In genomic region chr22:18906410-18906745, GRCh38 we compare ENCODE assay signal across 13 cellular contexts. TPM values are rescaled to one million over a fixed set of nuclear protein-coding genes. Genes with fewer than 3 reads are reported as not detected.
A peak's percentile ranks its signal among the peaks of the same experiment; 100 is the strongest.
DNase-seq lines count a peak whose midpoint lies in the region; ATAC-seq and TF ChIP-seq lines count a peak whose summit lies in the region.
"Not testable (repeated sequence)": the region's sequence is repeated elsewhere in the genome, so short reads cannot be mapped to it uniquely, and the experiment has no call there.
"Had no signal": no experiment of that assay in that cellular context is flagged by ENCODE, and none has a peak within 500 bp of the region (broad histone marks: within the 10 kb centered on the region; RNA-seq: fewer than 3 reads in every experiment).

No MANE protein-coding gene starts in this region.

- H3K27ac Mint-ChIP-seq in activated CD8-positive, alpha-beta T cell treated with anti-CD3 and anti-CD28 coated beads, Interleukin-2, amount 10 ng/mL, durations not matched to agents 7 days and 5 days: not testable (repeated sequence)

- not testable (repeated sequence) for H3K27ac ChIP-seq in foreskin keratinocyte, right lobe of liver, upper lobe of right lung

- not testable (repeated sequence) for TF ChIP-seq POLR2A in right lobe of liver (IDR thresholded peaks at IDR 0.05)

- not testable (repeated sequence) for H3K9me3 ChIP-seq in right lobe of liver, upper lobe of right lung

- DNase-seq in activated CD8-positive, alpha-beta T cell treated with anti-CD3 and anti-CD28 coated beads, Interleukin-2, amount 10 ng/mL, durations not matched to agents 7 days and 5 days; foreskin keratinocyte; right lobe of liver; upper lobe of right lung: not testable (repeated sequence)

- ATAC-seq in GM18511 (IDR thresholded peaks at IDR 0.05; ENCODE audit: unreplicated experiment): peak; percentile 40
- peak; percentile 11 for ATAC-seq in GM21528 (IDR thresholded peaks at IDR 0.05; ENCODE audit: low FRiP score, unreplicated experiment)
- ATAC-seq in HG02970 (IDR thresholded peaks at IDR 0.05; ENCODE audit: low FRiP score, unreplicated experiment): peak; percentile 28
- ATAC-seq in HG03571 (IDR thresholded peaks at IDR 0.05; ENCODE audit: unreplicated experiment): peak; percentile 25
- ATAC-seq in activated CD8-positive, alpha-beta T cell treated with anti-CD3 and anti-CD28 coated beads, Interleukin-2, amount 10 ng/mL, durations not matched to agents 7 days and 5 days: peak; percentile 12
- ATAC-seq in foreskin keratinocyte: peak; percentile 23
- ATAC-seq in right lobe of liver: peak; percentile 27 to 55 (median 50)
- ATAC-seq in upper lobe of right lung: peak; percentile 57

- no CpG with 5 or more reads among the region's 36 CpGs for WGBS in right lobe of liver (ENCODE audit: insufficient coverage, low coverage, low lambda C conversion rate, missing lambda C conversion rate)

- not testable (repeated sequence) for H3K4me1 Mint-ChIP-seq in activated CD8-positive, alpha-beta T cell treated with anti-CD3 and anti-CD28 coated beads, Interleukin-2, amount 10 ng/mL, durations not matched to agents 7 days and 5 days (ENCODE audit: low read depth)

- POLR2A ChIA-PET in activated CD8-positive, alpha-beta T cell treated with anti-CD3 and anti-CD28 coated beads, Interleukin-2, amount 10 ng/mL, durations not matched to agents 7 days and 5 days (lab: Charles Lee): not testable (repeated sequence)

- not testable (repeated sequence) for H3K27me3 ChIP-seq in foreskin keratinocyte, right lobe of liver, upper lobe of right lung

- intact Hi-C loops in right lobe of liver (cut with DNase I); upper lobe of right lung (cut with DNase I): not testable (repeated sequence)

- not testable (repeated sequence) for H3K36me3 Mint-ChIP-seq in activated CD8-positive, alpha-beta T cell treated with anti-CD3 and anti-CD28 coated beads, Interleukin-2, amount 10 ng/mL, durations not matched to agents 7 days and 5 days (ENCODE audit: low read depth)

- TF ChIP-seq CTCF in foreskin keratinocyte (conservative IDR thresholded peaks at IDR 0.05); right lobe of liver (IDR thresholded peaks at IDR 0.05); upper lobe of right lung (IDR thresholded peaks at IDR 0.05): not testable (repeated sequence)

- H3K4me3 ChIP-seq in right lobe of liver, upper lobe of right lung: not testable (repeated sequence)

- CTCF ChIA-PET in activated CD8-positive, alpha-beta T cell treated with anti-CD3 and anti-CD28 coated beads, Interleukin-2, amount 10 ng/mL, durations not matched to agents 7 days and 5 days (lab: Charles Lee): interaction anchor here (1.4 kb wide), 1 partner anchor 30 kb away, joined by 5 read pairs; the partner anchor contains the start of gene PRODH

- not testable (repeated sequence) for H3K27me3 Mint-ChIP-seq in activated CD8-positive, alpha-beta T cell treated with anti-CD3 and anti-CD28 coated beads, Interleukin-2, amount 10 ng/mL, durations not matched to agents 7 days and 5 days (ENCODE audit: low read depth)

- not testable (repeated sequence) for H3K36me3 ChIP-seq in right lobe of liver, upper lobe of right lung

- not testable (repeated sequence) for H3K9me3 Mint-ChIP-seq in activated CD8-positive, alpha-beta T cell treated with anti-CD3 and anti-CD28 coated beads, Interleukin-2, amount 10 ng/mL, durations not matched to agents 7 days and 5 days (ENCODE audit: insufficient read depth)

- not testable (repeated sequence) for H3K4me3 Mint-ChIP-seq in activated CD8-positive, alpha-beta T cell treated with anti-CD3 and anti-CD28 coated beads, Interleukin-2, amount 10 ng/mL, durations not matched to agents 7 days and 5 days

- H3K4me1 ChIP-seq in foreskin keratinocyte, right lobe of liver, upper lobe of right lung: not testable (repeated sequence)

RNA-seq across cellular contexts. Expression of gene DGCR6, which starts 0.3 kb away (rescaled TPM):
- total RNA-seq in activated CD8-positive, alpha-beta T cell treated with anti-CD3 and anti-CD28 coated beads, Interleukin-2, amount 10 ng/mL, durations not matched to agents 7 days and 5 days: 1 to 10 TPM; 1.2 to 1.3 TPM
- total RNA-seq in foreskin keratinocyte (0.48 and 0.63 TPM in 2 replicates), right lobe of liver (1 to 10 TPM in 5 of 6 experiments, under 1 TPM in 1; 0.92 to 5.1 (median 2.5) TPM), upper lobe of right lung (3.1 TPM)
- polyA plus RNA-seq in foreskin keratinocyte: 0.42 and 0.87 TPM in 2 replicates
- total RNA-seq: ascending aorta had no signal

RNA-seq across cellular contexts. Expression of gene PRODH, which starts 29.7 kb away (rescaled TPM):
- not detected for total RNA-seq in activated CD8-positive, alpha-beta T cell treated with anti-CD3 and anti-CD28 coated beads, Interleukin-2, amount 10 ng/mL, durations not matched to agents 7 days and 5 days
- total RNA-seq in foreskin keratinocyte: 0.63 and 2.8 TPM in 2 replicates
- polyA plus RNA-seq in foreskin keratinocyte: 0.54 and 2.1 TPM in 2 replicates
- total RNA-seq in right lobe of liver: 10 to 100 TPM in 1 of 6 experiments, 1 to 10 TPM in 4, under 1 TPM in 1; 0.86 to 31.0 (median 3.8) TPM
- total RNA-seq in upper lobe of right lung: 60.9 TPM
- total RNA-seq: endothelial cell of umbilical vein, fibroblast of lung, HFFc6 had no signal
- polyA plus RNA-seq: endothelial cell of umbilical vein, immature natural killer cell had no signal
